Comparison of ENCODE assay signal across 8 cellular contexts in the genomic region with DNA sequence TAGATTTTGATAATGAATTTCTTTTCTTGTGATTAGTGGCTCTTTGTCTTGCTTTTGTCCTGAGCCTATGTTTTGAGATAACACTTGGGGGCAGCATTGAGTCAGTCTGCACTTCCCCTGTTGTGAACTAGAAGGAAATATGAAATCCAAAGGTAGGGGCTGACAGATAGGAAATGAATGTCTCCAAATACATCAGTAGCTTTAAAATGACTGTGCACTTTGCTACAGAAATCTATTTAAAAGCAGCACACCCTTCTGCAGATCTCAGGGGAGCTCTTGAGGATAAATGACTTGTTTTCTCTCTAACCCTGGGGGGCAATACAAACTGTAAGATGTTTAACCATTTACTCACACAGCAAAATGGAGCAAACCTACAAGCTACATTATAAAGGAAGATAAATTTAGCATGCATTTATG.
DNase-seq lines count a peak whose midpoint lies in the region; ATAC-seq and TF ChIP-seq lines count a peak whose summit lies in the region.

No MANE protein-coding gene starts in this region.

- H3K27ac ChIP-seq in heart left ventricle, result no peak overlapping the region
- no peak overlapping the region for H3K27ac ChIP-seq in WERI-Rb-1

- H3K4me1 ChIP-seq in heart left ventricle, result no peaks in the 10 kb centered on the region

- H3K9me3 ChIP-seq in heart left ventricle, result no peaks in the 10 kb centered on the region
- no peaks in the 10 kb centered on the region for H3K9me3 ChIP-seq in WERI-Rb-1 (ENCODE audit: severe bottlenecking)

- H3K36me3 Mint-ChIP-seq in activated T-helper 17 cell treated with anti-CD3 and anti-CD28 coated beads, Interleukin-2, amount 50 U/mL, for 72 hours (ENCODE audit: low read depth), result no peaks in the 10 kb centered on the region
- no peaks in the 10 kb centered on the region for H3K36me3 Mint-ChIP-seq in activated T-helper 2 cell treated with anti-CD3 and anti-CD28 coated beads, Interferon-gamma antibody, Interleukin-2, Interleukin-4, amounts not matched to agents 10 μg/mL and 5 μg/mL and 100 μg/mL, durations not matched to agents 14 hours and 24 hours and 36 hours (ENCODE audit: low read depth)

- H3K36me3 ChIP-seq in heart left ventricle (no peaks in the 10 kb centered on the region), WERI-Rb-1 (no peaks in the 10 kb centered on the region)

- ATAC-seq in heart left ventricle (no peak), left cardiac atrium (no peak), HG03097 (IDR thresholded peaks at IDR 0.05; ENCODE audit: low FRiP score, unreplicated experiment) (no peak)
- no peak for ATAC-seq in activated T-helper 17 cell treated with anti-CD3 and anti-CD28 coated beads, Interleukin-2, amount 50 U/mL, for 72 hours (replicated peaks)

- H3K4me1 Mint-ChIP-seq in activated T-helper 17 cell treated with anti-CD3 and anti-CD28 coated beads, Interleukin-2, amount 50 U/mL, for 72 hours, result no peaks in the 10 kb centered on the region
- H3K4me1 Mint-ChIP-seq in activated T-helper 2 cell treated with anti-CD3 and anti-CD28 coated beads, Interferon-gamma antibody, Interleukin-2, Interleukin-4, amounts not matched to agents 10 μg/mL and 5 μg/mL and 100 μg/mL, durations not matched to agents 14 hours and 24 hours and 36 hours (ENCODE audit: low read depth), result no peaks in the 10 kb centered on the region

- TF ChIP-seq CTCF in heart left ventricle (IDR thresholded peaks at IDR 0.05) (peak in 10 of 12 donors; percentile 24 to 58 (median 38)), WERI-Rb-1 (IDR thresholded peaks at IDR 0.05; ENCODE audit: low read depth, low read length) (peak; percentile 52)

- H3K9me3 Mint-ChIP-seq in activated T-helper 17 cell treated with anti-CD3 and anti-CD28 coated beads, Interleukin-2, amount 50 U/mL, for 72 hours, result no peaks in the 10 kb centered on the region
- no peaks in the 10 kb centered on the region for H3K9me3 Mint-ChIP-seq in activated T-helper 2 cell treated with anti-CD3 and anti-CD28 coated beads, Interferon-gamma antibody, Interleukin-2, Interleukin-4, amounts not matched to agents 10 μg/mL and 5 μg/mL and 100 μg/mL, durations not matched to agents 14 hours and 24 hours and 36 hours

- intact Hi-C loops in heart left ventricle (cut with DNase I), result no loop called here
- intact Hi-C loops in left cardiac atrium (cut with DNase I), result no loop called here
- intact Hi-C loops in activated T-helper 2 cell treated with anti-CD3 and anti-CD28 coated beads, Interferon-gamma antibody, Interleukin-2, Interleukin-4, amounts not matched to agents 10 μg/mL and 5 μg/mL and 100 μg/mL, durations not matched to agents 14 hours and 24 hours and 36 hours (cut with micrococcal nuclease), result no loop called here

- no peak overlapping the region for H3K4me3 Mint-ChIP-seq in activated T-helper 17 cell treated with anti-CD3 and anti-CD28 coated beads, Interleukin-2, amount 50 U/mL, for 72 hours
- H3K4me3 Mint-ChIP-seq in activated T-helper 2 cell treated with anti-CD3 and anti-CD28 coated beads, Interferon-gamma antibody, Interleukin-2, Interleukin-4, amounts not matched to agents 10 μg/mL and 5 μg/mL and 100 μg/mL, durations not matched to agents 14 hours and 24 hours and 36 hours (ENCODE audit: low read depth), result no peak overlapping the region

- no peaks in the 10 kb centered on the region for H3K27me3 Mint-ChIP-seq in activated T-helper 17 cell treated with anti-CD3 and anti-CD28 coated beads, Interleukin-2, amount 50 U/mL, for 72 hours
- no peaks in the 10 kb centered on the region for H3K27me3 Mint-ChIP-seq in activated T-helper 2 cell treated with anti-CD3 and anti-CD28 coated beads, Interferon-gamma antibody, Interleukin-2, Interleukin-4, amounts not matched to agents 10 μg/mL and 5 μg/mL and 100 μg/mL, durations not matched to agents 14 hours and 24 hours and 36 hours (ENCODE audit: low read depth)

- TF ChIP-seq POLR2A in heart left ventricle (IDR thresholded peaks at IDR 0.05), result no peak

- H3K27me3 ChIP-seq in heart left ventricle (no peaks in the 10 kb centered on the region), WERI-Rb-1 (ENCODE audit: insufficient read depth, low read depth, severe bottlenecking) (no peaks in the 10 kb centered on the region)

- no peak overlapping the region for H3K4me3 ChIP-seq in heart left ventricle
- no peak overlapping the region for H3K4me3 ChIP-seq in WERI-Rb-1 (ENCODE audit: low read depth, low read length)

- H3K27ac Mint-ChIP-seq in activated T-helper 17 cell treated with anti-CD3 and anti-CD28 coated beads, Interleukin-2, amount 50 U/mL, for 72 hours, result no peak overlapping the region
- no peak overlapping the region for H3K27ac Mint-ChIP-seq in activated T-helper 2 cell treated with anti-CD3 and anti-CD28 coated beads, Interferon-gamma antibody, Interleukin-2, Interleukin-4, amounts not matched to agents 10 μg/mL and 5 μg/mL and 100 μg/mL, durations not matched to agents 14 hours and 24 hours and 36 hours

- DNase-seq in heart left ventricle (no peak), left cardiac atrium (no peak), NCI-H146 (lab: John Stamatoyannopoulos, UW) (peak; percentile 72), WERI-Rb-1 (peak; percentile 21), lung microvascular endothelial cell (ENCODE audit: low read depth in 2 of 2) (peak; percentile 1 to 11)
- DNase-seq in activated T-helper 2 cell treated with anti-CD3 and anti-CD28 coated beads, Interferon-gamma antibody, Interleukin-2, Interleukin-4, amounts not matched to agents 10 μg/mL and 5 μg/mL and 100 μg/mL, durations not matched to agents 14 hours and 24 hours and 36 hours (ENCODE audit: low spot score), result no peak

Comparison
In these comparisons a context has a peak if more than half of its experiments do, and no peak if none do; other contexts are left out.
1. DNase-seq: peak in NCI-H146 (single experiment), WERI-Rb-1 (single experiment) and lung microvascular endothelial cell (2 of 2); none in heart left ventricle (0 of 5), left cardiac atrium (single experiment) and activated T-helper 2 cell treated with anti-CD3 and anti-CD28 coated beads, Interferon-gamma antibody, Interleukin-2, Interleukin-4, amounts not matched to agents 10 μg/mL and 5 μg/mL and 100 μg/mL, durations not matched to agents 14 hours and 24 hours and 36 hours (single experiment).